ENCODE assay signal across 20 cellular contexts in genomic region chr1:107953551-107953950, GRCh38. TPM values are rescaled to one million over a fixed set of nuclear protein-coding genes. Genes with fewer than 3 reads are reported as not detected.
A peak's percentile ranks its signal among the peaks of the same experiment; 100 is the strongest.
DNase-seq lines count a peak whose midpoint lies in the region; ATAC-seq and TF ChIP-seq lines count a peak whose summit lies in the region.
"Had no signal": no experiment of that assay in that cellular context is flagged by ENCODE, and none has a peak within 500 bp of the region (broad histone marks: within the 10 kb centered on the region; RNA-seq: fewer than 3 reads in every experiment).

No MANE protein-coding gene starts in this region.

- H3K4me1 ChIP-seq in left ventricle myocardium inferior (peaks cover 24% of the 10 kb centered on the region), Karpas-422 (ENCODE audit: low read length) (peaks cover 6% of the 10 kb centered on the region), SJCRH30 (peaks cover 31% of the 10 kb centered on the region), skeletal muscle tissue (ENCODE audit: control insufficient read depth in 3 of 3, insufficient read depth in 3 of 3, low read length in 3 of 3) (peaks cover 9 to 12% (median 12%) of the 10 kb centered on the region in 3 donors), Peyer's patch (no peaks in the 10 kb centered on the region)
- H3K4me1 ChIP-seq: Caco-2, foreskin keratinocyte, parathyroid adenoma had no signal

- no peaks in the 10 kb centered on the region for H4K20me1 ChIP-seq in Karpas-422 (ENCODE audit: insufficient read depth, low read depth, low read length)

- no peak for DNase-seq in left ventricle myocardium inferior
- DNase-seq in left cardiac atrium = no peak
- DNase-seq in Karpas-422 = peak; percentile 27
- DNase-seq in SJCRH30 = peak; percentile 54 to 76
- DNase-seq in AG08396 (ENCODE audit: low spot score) = no peak
- no peak for DNase-seq in Peyer's patch
- DNase-seq: activated naive CD8-positive, alpha-beta T cell treated with anti-CD3 and anti-CD28 coated beads for 36 hours; activated T-cell treated with anti-CD3 and anti-CD28 coated beads, Interleukin-2, amount 50 U/mL, for 48 hours; brain microvascular endothelial cell; Caco-2; foreskin keratinocyte; NCI-H146; PC-3; T-helper 9 cell had no signal

- H3K9me2 ChIP-seq in Karpas-422 (replicated peaks; ENCODE audit: insufficient read depth, low read length) = no peaks in the 10 kb centered on the region

- no peaks in the 10 kb centered on the region for H3K79me2 ChIP-seq in Karpas-422 (ENCODE audit: low read length)
- H3K79me2 ChIP-seq: parathyroid adenoma had no signal

- H3K9me3 ChIP-seq in left ventricle myocardium inferior (replicated peaks) (no peaks in the 10 kb centered on the region), Karpas-422 (ENCODE audit: low read length) (no peaks in the 10 kb centered on the region), SJCRH30 (replicated peaks) (no peaks in the 10 kb centered on the region), skeletal muscle tissue (ENCODE audit: control insufficient read depth in 3 of 3, low read length in 3 of 3) (no peaks in the 10 kb centered on the region), Peyer's patch (no peaks in the 10 kb centered on the region)
- H3K9me3 ChIP-seq: Caco-2 had no signal

- H3K36me3 ChIP-seq in left ventricle myocardium inferior (no peaks in the 10 kb centered on the region), Karpas-422 (ENCODE audit: insufficient read depth, low read length) (no peaks in the 10 kb centered on the region), SJCRH30 (no peaks in the 10 kb centered on the region), skeletal muscle tissue (ENCODE audit: control insufficient read depth in 3 of 3, insufficient read depth in 3 of 3, low read length in 3 of 3) (no peaks in the 10 kb centered on the region), Peyer's patch (no peaks in the 10 kb centered on the region)
- H3K36me3 ChIP-seq: brain microvascular endothelial cell had no signal

- no peak overlapping the region for H2AFZ ChIP-seq in Karpas-422 (ENCODE audit: low read length)
- H2AFZ ChIP-seq: parathyroid adenoma had no signal

- H3K27ac ChIP-seq in left ventricle myocardium inferior (replicated peaks) (peak overlapping the region; percentile 62), Karpas-422 (ENCODE audit: low read length) (no peak overlapping the region), SJCRH30 (peak overlapping the region; percentile 53), skeletal muscle tissue (ENCODE audit: low read depth, low read length) (peak overlapping the region; percentile 22), Peyer's patch (no peak overlapping the region)
- H3K27ac ChIP-seq: brain microvascular endothelial cell, foreskin keratinocyte, parathyroid adenoma, SK-N-MC had no signal

- H3K9ac ChIP-seq in Karpas-422 (ENCODE audit: low read length) (no peak overlapping the region), skeletal muscle tissue (ENCODE audit: low read depth in 1 of 3, low read length in 3 of 3) (no peak overlapping the region)
- H3K9ac ChIP-seq: parathyroid adenoma had no signal

- no peak for TF ChIP-seq CTCF in left ventricle myocardium inferior (IDR thresholded peaks at IDR 0.05; ENCODE audit: borderline replicate concordance)
- TF ChIP-seq CTCF in Peyer's patch (IDR thresholded peaks at IDR 0.05) = no peak

- intact Hi-C loops in left ventricle myocardium inferior (cut with micrococcal nuclease) (no loop called here), left cardiac atrium (cut with DNase I) (no loop called here)

- no peak overlapping the region for H3K4me2 ChIP-seq in Karpas-422 (ENCODE audit: low read depth, low read length, poor library complexity, severe bottlenecking)

- H3K27me3 ChIP-seq in left ventricle myocardium inferior (ENCODE audit: low read depth) = no peaks in the 10 kb centered on the region
- 0 out of 2 replicates have a peak, but pooled peaks cover 2% of the 10 kb centered on the region for H3K27me3 ChIP-seq in Karpas-422 (ENCODE audit: low read length)
- no peaks in the 10 kb centered on the region for H3K27me3 ChIP-seq in SJCRH30
- no peaks in the 10 kb centered on the region for H3K27me3 ChIP-seq in skeletal muscle tissue (ENCODE audit: control insufficient read depth in 3 of 3, insufficient read depth in 3 of 3, low read length in 3 of 3)
- H3K27me3 ChIP-seq in Peyer's patch = no peaks in the 10 kb centered on the region
- H3K27me3 ChIP-seq: brain microvascular endothelial cell had no signal

- TF ChIP-seq POLR2A in Peyer's patch (IDR thresholded peaks at IDR 0.05) = no peak

- ATAC-seq in left cardiac atrium (no peak), HG03097 (IDR thresholded peaks at IDR 0.05; ENCODE audit: low FRiP score, unreplicated experiment) (no peak)
- ATAC-seq: foreskin keratinocyte, GM12878, HCT116, PC-3 had no signal

- H3K4me3 ChIP-seq in left ventricle myocardium inferior = no peak overlapping the region
- H3K4me3 ChIP-seq in Karpas-422 (ENCODE audit: low read length) = no peak overlapping the region
- H3K4me3 ChIP-seq in SJCRH30 = no peak overlapping the region
- H3K4me3 ChIP-seq in skeletal muscle tissue (ENCODE audit: low read length in 3 of 3) = no peak overlapping the region
- no peak overlapping the region for H3K4me3 ChIP-seq in Peyer's patch
- H3K4me3 ChIP-seq: GM12878, SK-N-MC had no signal

RNA-seq across cellular contexts. Expression of gene VAV3, which starts 11.4 kb away (rescaled TPM):
- total RNA-seq in left ventricle myocardium inferior (1.4 TPM), left cardiac atrium (1 to 10 TPM; 2.5 to 4.3 TPM), skeletal muscle tissue (11.0 TPM), Peyer's patch (10 to 100 TPM; 32.1 to 60.9 (median 41.5) TPM)
- total RNA-seq in Karpas-422 (2014; rRNA removed; shearing (Covaris generic); ENCODE audit: low replicate concordance) = 1.1 and 1.2 TPM in 2 replicates
- 26.7 and 35.5 TPM in 2 replicates for total RNA-seq in SJCRH30 (2014; rRNA removed; shearing (Covaris generic))

Comparison
In these comparisons a context has a peak if more than half of its experiments do, and no peak if none do; other contexts are left out.
1. DNase-seq: peak in Karpas-422 (single experiment) and SJCRH30 (2 of 2); none in left ventricle myocardium inferior (single experiment), left cardiac atrium (single experiment), AG08396 (single experiment) and Peyer's patch (0 of 3).
2. H3K27ac ChIP-seq: peak in left ventricle myocardium inferior (single experiment), SJCRH30 (single experiment) and skeletal muscle tissue (single experiment); none in Karpas-422 (single experiment) and Peyer's patch (0 of 4).